Comparison of ENCODE assay signal across 15 cellular contexts in genomic region chrX:1928805-1929204, GRCh38.
DNase-seq lines count a peak whose midpoint lies in the region; ATAC-seq, FAIRE-seq and TF ChIP-seq lines count a peak whose summit lies in the region.
"Had no signal": no experiment of that assay in that cellular context is flagged by ENCODE, and none has a peak within 500 bp of the region (broad histone marks: within the 10 kb centered on the region; RNA-seq: fewer than 3 reads in every experiment).

No MANE protein-coding gene starts in this region.

- no peaks in the 10 kb centered on the region for H3K79me1 ChIP-seq in H1 (ENCODE audit: low read depth, low read length)
- no peaks in the 10 kb centered on the region for H3K79me1 ChIP-seq in mesendoderm (ENCODE audit: low read length)

- no peaks in the 10 kb centered on the region for H3K9me3 ChIP-seq in HUES48 (ENCODE audit: control insufficient read depth, insufficient read depth, low read length)
- H3K9me3 ChIP-seq in H1 (ENCODE audit: insufficient read depth in 2 of 2, low read depth in 1 of 2, low read length in 1 of 2): no peaks in the 10 kb centered on the region
- H3K9me3 ChIP-seq in GM23248 (ENCODE audit: low read depth): no peaks in the 10 kb centered on the region
- H3K9me3 ChIP-seq: BLaER1 had no signal

- no peak overlapping the region for H3K14ac ChIP-seq in H1 (ENCODE audit: insufficient read length)

- H4K8ac ChIP-seq in H1 (ENCODE audit: extremely low read depth, insufficient read depth, low read length) (no peak overlapping the region), mesendoderm (ENCODE audit: low read depth, low read length) (no peak overlapping the region)

- no peaks in the 10 kb centered on the region for H3K36me3 ChIP-seq in GM23338 (ENCODE audit: insufficient read depth)
- H3K36me3 ChIP-seq in HUES48 (ENCODE audit: control insufficient read depth, insufficient read depth, low read length): no peaks in the 10 kb centered on the region
- H3K36me3 ChIP-seq in H1 (ENCODE audit: control insufficient read depth in 2 of 4, insufficient read depth in 4 of 4, low read length in 3 of 4): no peaks in the 10 kb centered on the region
- H3K36me3 ChIP-seq in mesendoderm (ENCODE audit: control insufficient read depth, insufficient read depth, low read length): no peaks in the 10 kb centered on the region
- H3K36me3 ChIP-seq in GM23248 (ENCODE audit: low read depth): no peaks in the 10 kb centered on the region
- H3K36me3 ChIP-seq: BLaER1 had no signal

- H2AK5ac ChIP-seq in H1 (ENCODE audit: low read depth, low read length) (no peak overlapping the region), mesendoderm (ENCODE audit: low read length) (no peak overlapping the region)

- no peak for TF ChIP-seq EP300 in H1 (IDR thresholded peaks at IDR 0.05; ENCODE audit: borderline replicate concordance in 1 of 2, low read depth in 2 of 2, low read length in 2 of 2)

- H3K27ac Mint-ChIP-seq in GM23338: no peak overlapping the region
- H3K27ac Mint-ChIP-seq in activated CD4-positive, alpha-beta T cell treated with anti-CD3 and anti-CD28 coated beads, Interleukin-2, amount 10 ng/mL, durations not matched to agents 7 days and 5 days: no peak overlapping the region
- H3K27ac Mint-ChIP-seq: CD14-positive monocyte; CD4-positive, alpha-beta memory T cell had no signal

- FAIRE-seq in H1 (lab: Jason Lieb, UNC): no peak

- H4K5ac ChIP-seq in H1 (ENCODE audit: insufficient read length, low read depth, low read length): no peak overlapping the region
- no peak overlapping the region for H4K5ac ChIP-seq in mesendoderm (ENCODE audit: low read length)

- in situ Hi-C loops in KBM-7 (cut with MboI; ENCODE audit: low pct_unique_long_range_greater_than_20kb, low sequenced_read_pairs): no loop called here
- in situ Hi-C loops in GM23248 (cut with MboI): no loop called here

- no peak overlapping the region for H2BK12ac ChIP-seq in H1 (ENCODE audit: low read depth, low read length)

- no peaks in the 10 kb centered on the region for H4K20me1 ChIP-seq in GM23338 (replicated peaks; ENCODE audit: insufficient read depth)
- H4K20me1 ChIP-seq in H1 (replicated peaks in 1 of 2; ENCODE audit: control insufficient read depth in 1 of 2, insufficient read depth in 2 of 2, low read length in 2 of 2): no peaks in the 10 kb centered on the region
- H4K20me1 ChIP-seq in GM23248 (ENCODE audit: insufficient read depth): no peaks in the 10 kb centered on the region
- H4K20me1 ChIP-seq: BLaER1 had no signal

- H3K9me3 Mint-ChIP-seq in GM23338: no peaks in the 10 kb centered on the region; the same call in 2 of the 3 replicates
- peaks cover 5% of the 10 kb centered on the region for H3K9me3 Mint-ChIP-seq in activated CD4-positive, alpha-beta T cell treated with anti-CD3 and anti-CD28 coated beads, Interleukin-2, amount 10 ng/mL, durations not matched to agents 7 days and 5 days

- H3K27me3 Mint-ChIP-seq in GM23338 (ENCODE audit: insufficient read depth, low read depth, poor library complexity): peaks cover 19% of the 10 kb centered on the region
- peaks cover 6% of the 10 kb centered on the region for H3K27me3 Mint-ChIP-seq in activated CD4-positive, alpha-beta T cell treated with anti-CD3 and anti-CD28 coated beads, Interleukin-2, amount 10 ng/mL, durations not matched to agents 7 days and 5 days
- H3K27me3 Mint-ChIP-seq: CD4-positive, alpha-beta memory T cell had no signal

- H3K9ac ChIP-seq in HUES48 (ENCODE audit: low read depth, low read length): no peak overlapping the region
- H3K9ac ChIP-seq in H1 (replicated peaks in 1 of 4; ENCODE audit: extremely low read depth in 1 of 4, low read depth in 3 of 4, low read length in 3 of 4): no peak overlapping the region
- no peak overlapping the region for H3K9ac ChIP-seq in mesendoderm (ENCODE audit: low read length)
- no peak overlapping the region for H3K9ac ChIP-seq in GM23248
- H3K9ac ChIP-seq: BLaER1 had no signal

- H3K56ac ChIP-seq in H1 (replicated peaks; ENCODE audit: insufficient read length, low read depth, low read length) (no peak overlapping the region), mesendoderm (ENCODE audit: low read length) (no peak overlapping the region)

- WGBS in H1 (ENCODE audit: extremely low coverage in 1 of 2, insufficient coverage in 1 of 2, insufficient read length in 1 of 2, insufficient replicate concordance in 2 of 2, low coverage in 1 of 2, low lambda C conversion rate in 2 of 2, missing lambda C conversion rate in 1 of 2), 2 experiments: 40% methylated on average over 10 of the region's 10 CpGs; no CpG with 5 or more reads in 1 of the 2 experiments
- WGBS in mesendoderm (ENCODE audit: extremely low coverage, insufficient coverage, low lambda C conversion rate): no CpG with 5 or more reads among the region's 10 CpGs
- 72 to 78% methylated on average over 10 of the region's 10 CpGs for WGBS in GM23248 (ENCODE audit: low coverage in 1 of 2, low lambda C conversion rate in 2 of 2, missing lambda C conversion rate in 2 of 2), 2 experiments

- no peak overlapping the region for H2AFZ ChIP-seq in GM23338
- H2AFZ ChIP-seq in H1 (ENCODE audit: low read length): no peak overlapping the region
- H2AFZ ChIP-seq in GM23248: no peak overlapping the region

- no peaks in the 10 kb centered on the region for H3K79me2 ChIP-seq in GM23338 (replicated peaks; ENCODE audit: insufficient read depth)
- no peaks in the 10 kb centered on the region for H3K79me2 ChIP-seq in H1 (ENCODE audit: control insufficient read depth in 1 of 2, insufficient read depth in 2 of 2, low read length in 2 of 2)
- no peaks in the 10 kb centered on the region for H3K79me2 ChIP-seq in mesendoderm (ENCODE audit: control insufficient read depth, insufficient read depth, low read length)
- no peaks in the 10 kb centered on the region for H3K79me2 ChIP-seq in GM23248 (ENCODE audit: insufficient read depth)

- H3K4me3 Mint-ChIP-seq in GM23338: no peak overlapping the region
- no peak overlapping the region for H3K4me3 Mint-ChIP-seq in activated CD4-positive, alpha-beta T cell treated with anti-CD3 and anti-CD28 coated beads, Interleukin-2, amount 10 ng/mL, durations not matched to agents 7 days and 5 days
- H3K4me3 Mint-ChIP-seq: CD14-positive monocyte; CD4-positive, alpha-beta memory T cell had no signal

- H3K27ac ChIP-seq in GM23338 (ENCODE audit: low read depth) (no peak overlapping the region), HUES48 (ENCODE audit: low read depth, low read length) (peak overlapping the region; percentile 28), H1 (ENCODE audit: low read depth, low read length) (no peak overlapping the region), mesendoderm (ENCODE audit: low read depth, low read length) (no peak overlapping the region), GM23248 (no peak overlapping the region)
- H3K27ac ChIP-seq: BLaER1 had no signal

- POLR2A ChIA-PET in H1 (lab: Charles Lee; ENCODE audit: partially characterized antibody): no interaction called here
- POLR2A ChIA-PET in activated CD4-positive, alpha-beta T cell treated with anti-CD3 and anti-CD28 coated beads, Interleukin-2, amount 10 ng/mL, durations not matched to agents 7 days and 5 days (lab: Charles Lee): no interaction called here

- H4K91ac ChIP-seq in H1 (replicated peaks; ENCODE audit: insufficient read length, low read length): no peak overlapping the region

- H3F3A ChIP-seq in GM23338 (replicated peaks; ENCODE audit: low read depth): peaks cover 9% of the 10 kb centered on the region
- no peaks in the 10 kb centered on the region for H3F3A ChIP-seq in GM23248 (ENCODE audit: insufficient read depth)

- no peak overlapping the region for H2BK15ac ChIP-seq in H1 (ENCODE audit: low read length)
- H2BK15ac ChIP-seq in mesendoderm (replicated peaks; ENCODE audit: low read depth): no peak overlapping the region

- H3K27me3 ChIP-seq in GM23338 (ENCODE audit: insufficient read depth): no peaks in the 10 kb centered on the region
- no peaks in the 10 kb centered on the region for H3K27me3 ChIP-seq in HUES48 (ENCODE audit: control insufficient read depth, insufficient read depth, low read length)
- H3K27me3 ChIP-seq in H1 (replicated peaks in 1 of 4; ENCODE audit: control insufficient read depth in 3 of 4, extremely low read depth in 1 of 4, insufficient read depth in 3 of 4, low read length in 3 of 4): no peaks in the 10 kb centered on the region
- no peaks in the 10 kb centered on the region for H3K27me3 ChIP-seq in mesendoderm (ENCODE audit: insufficient read depth, low read length, poor library complexity)
- H3K27me3 ChIP-seq in GM23248 (replicated peaks; ENCODE audit: insufficient read depth): no peaks in the 10 kb centered on the region
- H3K27me3 ChIP-seq: BLaER1 had no signal

- peak; percentile 87 for DNase-seq in GM23338 (ENCODE audit: low spot score)
- DNase-seq in H1 (ENCODE audit: low read depth in 1 of 2, low spot score in 2 of 2): peak in 1 of 2 experiments; percentile 49
- DNase-seq in mesendoderm: peak; percentile 82
- DNase-seq in NCI-H2227 treated with DMSO at 0.1 percent for 48 hours (lab: John Stamatoyannopoulos, UW): no peak
- no peak for DNase-seq in activated CD4-positive, alpha-beta T cell treated with anti-CD3 and anti-CD28 coated beads, Interleukin-2, amount 10 ng/mL, durations not matched to agents 7 days and 5 days
- no peak for DNase-seq in KBM-7
- no peak for DNase-seq in GM23248
- DNase-seq: 8988T; CD4-positive, alpha-beta memory T cell; DMS153; DMS79; GF-D8 had no signal

- no peaks in the 10 kb centered on the region; the same call in 2 of the 3 replicates for H3K36me3 Mint-ChIP-seq in GM23338 (ENCODE audit: low read depth)
- H3K36me3 Mint-ChIP-seq in activated CD4-positive, alpha-beta T cell treated with anti-CD3 and anti-CD28 coated beads, Interleukin-2, amount 10 ng/mL, durations not matched to agents 7 days and 5 days (ENCODE audit: low read depth): no peaks in the 10 kb centered on the region
- H3K36me3 Mint-ChIP-seq: CD14-positive monocyte; CD4-positive, alpha-beta memory T cell had no signal

- H3K18ac ChIP-seq in H1 (ENCODE audit: extremely low read depth, low read length) (no peak overlapping the region), mesendoderm (ENCODE audit: low read length) (no peak overlapping the region)

- H3K4me3 ChIP-seq in GM23338: no peak overlapping the region
- no peak overlapping the region for H3K4me3 ChIP-seq in HUES48 (ENCODE audit: low read depth, low read length)
- no peak overlapping the region for H3K4me3 ChIP-seq in H1 (ENCODE audit: extremely low read depth in 1 of 4, insufficient read depth in 2 of 4, low read depth in 3 of 4, low read length in 4 of 4)
- no peak overlapping the region for H3K4me3 ChIP-seq in mesendoderm (ENCODE audit: low read length)
- H3K4me3 ChIP-seq in GM23248: no peak overlapping the region
- H3K4me3 ChIP-seq: BLaER1 had no signal

- H2BK20ac ChIP-seq in H1 (ENCODE audit: low read length): no peak overlapping the region

- no peaks in the 10 kb centered on the region for H3K23me2 ChIP-seq in H1 (ENCODE audit: low read depth, low read length)

- no peak overlapping the region for H2BK120ac ChIP-seq in H1 (replicated peaks; ENCODE audit: low read depth, low read length)
- no peak overlapping the region for H2BK120ac ChIP-seq in mesendoderm (ENCODE audit: low read depth, low read length)

- 0 out of 4 replicates have a peak, but pooled peaks of 1 of the 2 experiments have one; percentile 2 for TF ChIP-seq RAD21 in H1 (IDR thresholded peaks at IDR 0.05 in 1 of 2, conservative IDR thresholded peaks at IDR 0.05 in 1 of 2; ENCODE audit: low read depth in 2 of 2, low read length in 2 of 2)

- CTCF ChIA-PET in H1 (lab: Charles Lee; ENCODE audit: partially characterized antibody): no interaction called here
- CTCF ChIA-PET in activated CD4-positive, alpha-beta T cell treated with anti-CD3 and anti-CD28 coated beads, Interleukin-2, amount 10 ng/mL, durations not matched to agents 7 days and 5 days (lab: Charles Lee): no interaction called here

- no peak for TF ChIP-seq POLR2A in H1 (IDR thresholded peaks at IDR 0.05; ENCODE audit: control extremely low read depth in 1 of 2, low read depth in 2 of 2, low read length in 2 of 2)

- H3K4me1 Mint-ChIP-seq in GM23338: peaks cover 21% of the 10 kb centered on the region
- no peaks in the 10 kb centered on the region for H3K4me1 Mint-ChIP-seq in activated CD4-positive, alpha-beta T cell treated with anti-CD3 and anti-CD28 coated beads, Interleukin-2, amount 10 ng/mL, durations not matched to agents 7 days and 5 days

- peak; percentile 56 for ATAC-seq in GM23338

- H3K23ac ChIP-seq in H1 (ENCODE audit: insufficient read length) (no peak overlapping the region), mesendoderm (ENCODE audit: low read length) (no peak overlapping the region)

- H3K4me1 ChIP-seq in GM23338 (ENCODE audit: insufficient read depth) (peaks cover 4% of the 10 kb centered on the region), HUES48 (ENCODE audit: control insufficient read depth, insufficient read depth, low read length) (peaks cover 8% of the 10 kb centered on the region), H1 (replicated peaks in 1 of 4; ENCODE audit: control insufficient read depth in 3 of 4, insufficient read depth in 4 of 4, low read length in 3 of 4) (peaks cover 0 to 8% (median 4%) of the 10 kb centered on the region in 4 experiments; a peak in 4 of 7 replicates), mesendoderm (ENCODE audit: control insufficient read depth, low read depth, low read length) (no peaks in the 10 kb centered on the region), GM23248 (ENCODE audit: insufficient read depth) (no peaks in the 10 kb centered on the region)
- H3K4me1 ChIP-seq: BLaER1 had no signal

- TF ChIP-seq CTCF in GM23338 (conservative IDR thresholded peaks at IDR 0.05; ENCODE audit: low read depth in 2 of 2) (no peak), H1 (IDR thresholded peaks at IDR 0.05; ENCODE audit: control extremely low read depth in 1 of 3, insufficient read depth in 1 of 3, low read depth in 1 of 3, low read length in 3 of 3) (no peak)

- H2BK5ac ChIP-seq in H1 (ENCODE audit: low read depth, low read length): no peak overlapping the region
- H2BK5ac ChIP-seq in mesendoderm (ENCODE audit: low read length): no peak overlapping the region

- H3K4me2 ChIP-seq in GM23338 (no peak overlapping the region), H1 (ENCODE audit: insufficient read depth in 1 of 2, low read depth in 2 of 2, low read length in 2 of 2) (no peak overlapping the region), mesendoderm (ENCODE audit: low read length) (no peak overlapping the region), GM23248 (ENCODE audit: unreplicated experiment) (no peak overlapping the region)
- H3K4me2 ChIP-seq: BLaER1 had no signal

- H3K4ac ChIP-seq in H1 (replicated peaks; ENCODE audit: insufficient read length, low read depth, low read length) (no peak overlapping the region), mesendoderm (ENCODE audit: low read depth, low read length) (no peak overlapping the region)

- H3K9me2 ChIP-seq in GM23338 (ENCODE audit: insufficient read depth): no peaks in the 10 kb centered on the region
- no peaks in the 10 kb centered on the region for H3K9me2 ChIP-seq in GM23248 (ENCODE audit: insufficient read depth)

Comparison
In these comparisons a context has a peak if more than half of its experiments do, and no peak if none do; other contexts are left out.
1. DNase-seq: peak in GM23338 (single experiment) and mesendoderm (single experiment); none in NCI-H2227 treated with DMSO at 0.1 percent for 48 hours (single experiment), activated CD4-positive, alpha-beta T cell treated with anti-CD3 and anti-CD28 coated beads, Interleukin-2, amount 10 ng/mL, durations not matched to agents 7 days and 5 days (single experiment), KBM-7 (single experiment) and GM23248 (single experiment).